Comparison of ENCODE assay signal across 19 cellular contexts in the genomic region with DNA sequence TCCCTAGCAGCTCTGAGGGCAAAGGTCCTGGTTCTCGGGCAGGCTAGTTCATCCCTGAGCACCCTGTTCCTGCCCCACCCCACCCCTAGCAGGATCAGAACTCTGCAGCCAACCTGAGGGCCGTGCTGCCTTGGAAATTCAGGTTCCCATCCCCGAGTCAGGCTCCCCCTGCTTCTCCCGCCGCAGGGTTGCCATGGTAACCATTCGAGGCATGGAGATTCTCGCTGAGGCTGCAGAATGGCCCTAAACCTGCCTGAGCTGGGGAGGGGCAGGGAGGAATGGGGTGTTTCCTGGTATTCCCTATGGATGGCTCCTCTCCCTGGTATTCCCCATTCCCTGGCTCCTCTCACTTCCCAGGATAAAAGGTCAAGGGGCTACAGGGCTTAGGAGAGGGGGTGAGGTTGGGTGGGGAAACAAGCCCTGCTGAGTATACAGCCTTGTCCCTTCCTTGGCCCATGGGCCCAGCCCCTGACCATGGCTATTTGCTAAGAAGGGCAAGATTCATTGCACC. TPM values are rescaled to one million over a fixed set of nuclear protein-coding genes. Genes with fewer than 3 reads are reported as not detected.
DNase-seq lines count a peak whose midpoint lies in the region; ATAC-seq and TF ChIP-seq lines count a peak whose summit lies in the region.
"Had no signal": no experiment of that assay in that cellular context is flagged by ENCODE, and none has a peak within 500 bp of the region (broad histone marks: within the 10 kb centered on the region; RNA-seq: fewer than 3 reads in every experiment).

No MANE protein-coding gene starts in this region.

- no peaks in the 10 kb centered on the region for H3K4me1 ChIP-seq in mammary epithelial cell (ENCODE audit: insufficient read depth, low read length)
- H3K4me1 ChIP-seq: prostate gland had no signal

- H4K20me1 ChIP-seq in mammary epithelial cell (ENCODE audit: insufficient read depth, low read length), result no peaks in the 10 kb centered on the region

- H2AFZ ChIP-seq in mammary epithelial cell (ENCODE audit: low read depth, low read length), result no peak overlapping the region

- no peak overlapping the region for H3K9ac ChIP-seq in mammary epithelial cell (ENCODE audit: insufficient read depth, low read length)

- in situ Hi-C loops in mammary epithelial cell (cut with MboI; ENCODE audit: low sequenced_read_pairs in 2 of 2), result no loop called here

- intact Hi-C loops in dorsolateral prefrontal cortex (cut with DNase I), result no loop called here
- intact Hi-C loops in mammary epithelial cell (cut with micrococcal nuclease), result no loop called here

- dilution Hi-C loops in mammary epithelial cell (cut with HindIII; ENCODE audit: low sequenced_read_pairs), result no loop called here

- H3K4me3 ChIP-seq in dorsolateral prefrontal cortex, result no peak overlapping the region
- H3K4me3 ChIP-seq in mammary epithelial cell (replicated peaks in 1 of 3; ENCODE audit: insufficient read depth in 1 of 3, low read depth in 2 of 3, low read length in 3 of 3), result no peak overlapping the region
- H3K4me3 ChIP-seq: prostate gland, SJCRH30 had no signal

- BruUV-seq in mammary epithelial cell (replicated peaks; lab: Mats Ljungman, UMichigan), result no TSS peak

- DNase-seq in DMS 273 (lab: John Stamatoyannopoulos, UW; ENCODE audit: unreplicated experiment) (peak; percentile 77), DMS 273 treated with DMSO at 0.1 percent for 48 hours (lab: John Stamatoyannopoulos, UW) (no peak), NCI-H1092 (lab: John Stamatoyannopoulos, UW) (peak; percentile 17), dorsolateral prefrontal cortex (peak in 9 of 10 donors; percentile 34 to 76 (median 62)), midbrain (lab: John Stamatoyannopoulos, UW) (peak; percentile 14), mammary epithelial cell (no peak), NCI-H1930 (lab: John Stamatoyannopoulos, UW) (no peak)
- DNase-seq: activated CD4-positive, alpha-beta T cell treated with anti-CD3 and anti-CD28 coated beads for 48 hours; activated T-cell treated with anti-CD3 and anti-CD28 coated beads for 4 hours; CD4-positive, CD25-positive, alpha-beta regulatory T cell; HFFc6; Kasumi-1; kidney; NCI-H2029 treated with DMSO at 0.1 percent for 48 hours; SJCRH30; T1000 had no signal

- no peaks in the 10 kb centered on the region for H3K36me3 ChIP-seq in mammary epithelial cell (ENCODE audit: insufficient read depth, low read length)
- H3K36me3 ChIP-seq: prostate gland, SJCRH30 had no signal

- no peaks in the 10 kb centered on the region for H3K79me2 ChIP-seq in mammary epithelial cell (ENCODE audit: insufficient read depth, low read length)

- no peak for TF ChIP-seq CTCF in dorsolateral prefrontal cortex (IDR thresholded peaks at IDR 0.05 in 54 of 56, conservative IDR thresholded peaks at IDR 0.05 in 2 of 56; ENCODE audit: low read depth in 1 of 56, partially characterized antibody in 56 of 56)
- no peak for TF ChIP-seq CTCF in mammary epithelial cell (conservative IDR thresholded peaks at IDR 0.05 in 1 of 2, IDR thresholded peaks at IDR 0.05 in 1 of 2; ENCODE audit: extremely low read depth in 1 of 2, insufficient read depth in 1 of 2, low read depth in 1 of 2, low read length in 2 of 2)

- CTCF ChIA-PET in mammary epithelial cell (lab: Charles Lee; ENCODE audit: low non-redundant PET), result no interaction called here

- H3K27me3 ChIP-seq in dorsolateral prefrontal cortex (peaks cover 0 to 10% (median 0%) of the 10 kb centered on the region in 45 donors), mammary epithelial cell (ENCODE audit: insufficient read depth, low read length) (peaks cover 3% of the 10 kb centered on the region)
- H3K27me3 ChIP-seq: SJCRH30 had no signal

- WGBS in mammary epithelial cell (ENCODE audit: low coverage, missing lambda C conversion rate), result 40% methylated on average over 7 of the region's 7 CpGs

- H3K9me3 ChIP-seq in mammary epithelial cell (replicated peaks; ENCODE audit: insufficient read depth, low read length), result no peaks in the 10 kb centered on the region
- H3K9me3 ChIP-seq: prostate gland, SJCRH30 had no signal

- no peak overlapping the region for H3K27ac ChIP-seq in dorsolateral prefrontal cortex
- H3K27ac ChIP-seq in mammary epithelial cell (ENCODE audit: insufficient read depth, low read depth, low read length), result no peak overlapping the region
- H3K27ac ChIP-seq: 22Rv1, prostate gland, SJCRH30 had no signal

- no peak overlapping the region for H3K4me2 ChIP-seq in mammary epithelial cell (ENCODE audit: insufficient read depth, low read depth, low read length)

- ATAC-seq in HG03439 (IDR thresholded peaks at IDR 0.05; ENCODE audit: unreplicated experiment), result no peak

RNA-seq across cellular contexts. Expression of a gene that starts 58.9 kb away (rescaled TPM):
- 100 to 1,000 TPM in 61 of 120 experiments, 10 to 100 TPM in 59; 51.7 to 159 (median 100) TPM for total RNA-seq in dorsolateral prefrontal cortex
- 1 to 10 TPM in 1 of 2 donors, under 1 TPM in 1; 0.33 to 1.2 TPM for total RNA-seq in mammary epithelial cell
- polyA plus RNA-seq in mammary epithelial cell, result 0.02 TPM
- not detected for polyA minus RNA-seq in mammary epithelial cell
- total RNA-seq: SJCRH30 had no signal

Comparison
In these comparisons a context has a peak if more than half of its experiments do, and no peak if none do; other contexts are left out.
1. DNase-seq: peak in DMS 273 (single experiment), NCI-H1092 (single experiment), dorsolateral prefrontal cortex (9 of 10) and midbrain (single experiment); none in DMS 273 treated with DMSO at 0.1 percent for 48 hours (single experiment), mammary epithelial cell (single experiment) and NCI-H1930 (0 of 2).
2. RNA of a gene that starts 58.9 kb away (total RNA-seq): 51.7 to 159 TPM in dorsolateral prefrontal cortex; 0.33 to 1.2 TPM in mammary epithelial cell; every median in the first group is over 10 times any median in the second.